In the genomic region with DNA sequence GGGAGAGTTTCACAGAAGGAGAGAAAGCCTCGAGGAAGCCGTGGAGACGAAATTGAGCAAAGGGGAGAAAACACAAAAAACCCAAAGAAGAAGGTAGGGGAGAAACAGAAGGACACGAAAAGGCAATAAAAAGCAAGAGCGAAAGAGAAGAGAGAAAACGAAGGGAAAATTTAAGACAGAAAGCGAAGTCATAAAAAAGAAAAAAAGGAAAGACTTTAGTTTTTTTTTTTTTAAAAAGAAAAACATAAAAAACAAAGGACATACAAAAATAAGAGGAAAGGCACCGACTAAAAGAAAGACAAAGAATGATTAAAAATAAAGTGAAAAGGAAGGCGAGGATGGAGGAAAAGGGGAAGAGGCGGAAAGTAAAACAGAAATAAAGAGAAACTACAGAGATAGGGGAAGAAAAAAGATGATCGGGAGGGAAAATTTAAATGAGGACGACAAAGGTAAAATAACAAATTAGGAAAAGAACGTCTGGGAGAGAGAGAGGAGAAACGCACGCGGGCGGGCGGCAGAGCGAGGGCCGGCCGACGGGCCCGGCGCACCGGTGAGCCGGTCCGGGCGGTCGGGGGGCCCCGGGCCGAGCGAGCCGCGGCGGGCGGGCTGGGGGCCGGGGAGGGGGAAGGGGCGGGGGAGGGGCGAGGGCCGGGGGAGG, we compare ENCODE assay signal across 10 cellular contexts. TPM values are rescaled to one million over a fixed set of nuclear protein-coding genes. Genes with fewer than 3 reads are reported as not detected.
DNase-seq lines count a peak whose midpoint lies in the region; ATAC-seq and TF ChIP-seq lines count a peak whose summit lies in the region.
"Had no signal": no experiment of that assay in that cellular context is flagged by ENCODE, and none has a peak within 500 bp of the region (broad histone marks: within the 10 kb centered on the region; RNA-seq: fewer than 3 reads in every experiment).

No MANE protein-coding gene starts in this region.

- peaks cover 28% of the 10 kb centered on the region for H3K4me1 Mint-ChIP-seq in activated CD4-positive, alpha-beta T cell treated with anti-CD3 and anti-CD28 coated beads, Interleukin-2, amount 10 ng/mL, durations not matched to agents 7 days and 5 days
- peaks cover 41% of the 10 kb centered on the region for H3K4me1 Mint-ChIP-seq in stimulated activated memory B cell treated with anti-CD40 and anti-IgM and Interleukin-4, amounts not matched to agents 10 μg/mL and 1 μg/mL and 100 μg/mL, for 72 hours

- intact Hi-C loops in Panc1 (cut with micrococcal nuclease; ENCODE audit: unreplicated experiment) (no loop called here), esophagus squamous epithelium (cut with DNase I) (no loop called here), gastrocnemius medialis (cut with DNase I; ENCODE audit: low total_unique reads) (no loop called here)

- POLR2A ChIA-PET in activated CD4-positive, alpha-beta T cell treated with anti-CD3 and anti-CD28 coated beads, Interleukin-2, amount 10 ng/mL, durations not matched to agents 7 days and 5 days (lab: Charles Lee), result no interaction called here
- POLR2A ChIA-PET in Panc1 (lab: Charles Lee), result no interaction called here

- H3K9me3 Mint-ChIP-seq in activated CD4-positive, alpha-beta T cell treated with anti-CD3 and anti-CD28 coated beads, Interleukin-2, amount 10 ng/mL, durations not matched to agents 7 days and 5 days, result no peaks in the 10 kb centered on the region
- H3K9me3 Mint-ChIP-seq in stimulated activated memory B cell treated with anti-CD40 and anti-IgM and Interleukin-4, amounts not matched to agents 10 μg/mL and 1 μg/mL and 100 μg/mL, for 72 hours, result no peaks in the 10 kb centered on the region

- no peak for DNase-seq in activated CD4-positive, alpha-beta T cell treated with anti-CD3 and anti-CD28 coated beads, Interleukin-2, amount 10 ng/mL, durations not matched to agents 7 days and 5 days
- DNase-seq in activated CD4-positive, alpha-beta T cell treated with anti-CD3 and anti-CD28 coated beads for 1 hour, result no peak
- DNase-seq in Panc1 (ENCODE audit: low read depth, low spot score) (no peak), esophagus squamous epithelium (lab: John Stamatoyannopoulos, UW) (no peak), gastrocnemius medialis (no peak), glomerular visceral epithelial cell (ENCODE audit: extremely low spot score) (no peak), kidney glomerular epithelial cell (lab: John Stamatoyannopoulos, UW) (no peak)
- DNase-seq: transverse colon had no signal

- H3K27ac ChIP-seq in Panc1 (ENCODE audit: low read length), result peak overlapping the region; percentile 99
- H3K27ac ChIP-seq in esophagus squamous epithelium, result no peak overlapping the region
- H3K27ac ChIP-seq in gastrocnemius medialis, result peak overlapping the region in 1 of 4 donors; percentile 54
- H3K27ac ChIP-seq: transverse colon had no signal

- no peaks in the 10 kb centered on the region for H3K9me3 ChIP-seq in Panc1 (ENCODE audit: control insufficient read depth, insufficient read depth, low read depth, low read length)
- no peaks in the 10 kb centered on the region for H3K9me3 ChIP-seq in esophagus squamous epithelium
- H3K9me3 ChIP-seq in gastrocnemius medialis, result no peaks in the 10 kb centered on the region
- H3K9me3 ChIP-seq: transverse colon had no signal

- H3K27me3 Mint-ChIP-seq in activated CD4-positive, alpha-beta T cell treated with anti-CD3 and anti-CD28 coated beads, Interleukin-2, amount 10 ng/mL, durations not matched to agents 7 days and 5 days, result peaks cover 72% of the 10 kb centered on the region
- H3K27me3 Mint-ChIP-seq in stimulated activated memory B cell treated with anti-CD40 and anti-IgM and Interleukin-4, amounts not matched to agents 10 μg/mL and 1 μg/mL and 100 μg/mL, for 72 hours, result peaks cover 94% of the 10 kb centered on the region

- H3K27ac Mint-ChIP-seq in activated CD4-positive, alpha-beta T cell treated with anti-CD3 and anti-CD28 coated beads, Interleukin-2, amount 10 ng/mL, durations not matched to agents 7 days and 5 days, result peak overlapping the region; percentile 21
- no peak overlapping the region for H3K27ac Mint-ChIP-seq in stimulated activated memory B cell treated with anti-CD40 and anti-IgM and Interleukin-4, amounts not matched to agents 10 μg/mL and 1 μg/mL and 100 μg/mL, for 72 hours

- TF ChIP-seq CTCF in Panc1 (IDR thresholded peaks at IDR 0.05) (no peak), esophagus squamous epithelium (IDR thresholded peaks at IDR 0.05) (no peak), gastrocnemius medialis (IDR thresholded peaks at IDR 0.05 in 4 of 5, conservative IDR thresholded peaks at IDR 0.05 in 1 of 5) (no peak)

- H3K36me3 ChIP-seq in Panc1 (ENCODE audit: control insufficient read depth, insufficient read depth, low read length) (no peaks in the 10 kb centered on the region), esophagus squamous epithelium (no peaks in the 10 kb centered on the region), gastrocnemius medialis (no peaks in the 10 kb centered on the region)
- H3K36me3 ChIP-seq: transverse colon had no signal

- TF ChIP-seq POLR2A in esophagus squamous epithelium (IDR thresholded peaks at IDR 0.05) (no peak), gastrocnemius medialis (IDR thresholded peaks at IDR 0.05) (no peak)

- no peak for ATAC-seq in Panc1
- ATAC-seq in stimulated activated memory B cell treated with anti-CD40 and anti-IgM and Interleukin-4, amounts not matched to agents 10 μg/mL and 1 μg/mL and 100 μg/mL, for 72 hours, result no peak
- ATAC-seq in gastrocnemius medialis, result no peak

- 10 to 12% methylated on average over 27 to 29 of the region's 40 CpGs for WGBS in esophagus squamous epithelium, 2 donors

- in situ Hi-C loops in Panc1 (cut with HindIII; ENCODE audit: low pct_unique_long_range_greater_than_20kb, low sequenced_read_pairs) (no loop called here), gastrocnemius medialis (cut with MboI; ENCODE audit: low sequenced_read_pairs in 4 of 4) (no loop called here)

- H3K27me3 ChIP-seq in Panc1 (ENCODE audit: control insufficient read depth, insufficient read depth, low read length) (no peaks in the 10 kb centered on the region), esophagus squamous epithelium (peaks cover 3 to 99% (median 21%) of the 10 kb centered on the region in 4 donors), gastrocnemius medialis (peaks cover 25 to 44% (median 26%) of the 10 kb centered on the region in 3 donors)

- H3K36me3 Mint-ChIP-seq in activated CD4-positive, alpha-beta T cell treated with anti-CD3 and anti-CD28 coated beads, Interleukin-2, amount 10 ng/mL, durations not matched to agents 7 days and 5 days (ENCODE audit: low read depth), result peaks cover 5% of the 10 kb centered on the region
- peaks cover 6% of the 10 kb centered on the region for H3K36me3 Mint-ChIP-seq in stimulated activated memory B cell treated with anti-CD40 and anti-IgM and Interleukin-4, amounts not matched to agents 10 μg/mL and 1 μg/mL and 100 μg/mL, for 72 hours

- H3K4me3 ChIP-seq in Panc1 (ENCODE audit: low read depth in 2 of 2, low read length in 2 of 2), result peak overlapping the region; percentile 58 to 71
- H3K4me3 ChIP-seq in esophagus squamous epithelium, result peak overlapping the region in 3 of 4 donors; percentile 5 to 57 (median 39)
- peak overlapping the region in 2 of 4 donors; percentile 20 to 27 for H3K4me3 ChIP-seq in gastrocnemius medialis

- H3K4me3 Mint-ChIP-seq in activated CD4-positive, alpha-beta T cell treated with anti-CD3 and anti-CD28 coated beads, Interleukin-2, amount 10 ng/mL, durations not matched to agents 7 days and 5 days, result peak overlapping the region; percentile 62
- H3K4me3 Mint-ChIP-seq in stimulated activated memory B cell treated with anti-CD40 and anti-IgM and Interleukin-4, amounts not matched to agents 10 μg/mL and 1 μg/mL and 100 μg/mL, for 72 hours, result peak overlapping the region; percentile 85

- TSS peak; percentile 96 for BruUV-seq in Panc1 (replicated peaks; lab: Mats Ljungman, UMichigan)

- CTCF ChIA-PET in activated CD4-positive, alpha-beta T cell treated with anti-CD3 and anti-CD28 coated beads, Interleukin-2, amount 10 ng/mL, durations not matched to agents 7 days and 5 days (lab: Charles Lee), result no interaction called here
- CTCF ChIA-PET in Panc1 (lab: Charles Lee), result no interaction called here

- H3K4me1 ChIP-seq in Panc1 (ENCODE audit: control insufficient read depth, insufficient read depth, low read length), result peaks cover 26% of the 10 kb centered on the region
- H3K4me1 ChIP-seq in esophagus squamous epithelium, result peaks cover 26 to 55% (median 43%) of the 10 kb centered on the region in 3 donors
- H3K4me1 ChIP-seq in gastrocnemius medialis, result peaks cover 4% of the 10 kb centered on the region in 2 donors

RNA-seq across cellular contexts. Expression of gene TBX1, which starts 0.5 kb away (rescaled TPM):
- total RNA-seq in activated CD4-positive, alpha-beta T cell treated with anti-CD3 and anti-CD28 coated beads, Interleukin-2, amount 10 ng/mL, durations not matched to agents 7 days and 5 days, result not detected
- total RNA-seq in Panc1 (2021; ENCODE audit: unreplicated experiment) (91.7 TPM), esophagus squamous epithelium (1 to 10 TPM in 1 of 4 donors, under 1 TPM in 3; 0.18 to 4.4 (median 0.26) TPM), gastrocnemius medialis (10 to 100 TPM; 27.9 to 38.9 (median 36.3) TPM)
- 102 TPM for polyA plus RNA-seq in Panc1 (2012; ENCODE audit: insufficient read length)
- total RNA-seq: kidney epithelial cell had no signal

RNA-seq across cellular contexts. Expression of gene GP1BB, which starts 36.8 kb away (rescaled TPM):
- not detected for total RNA-seq in activated CD4-positive, alpha-beta T cell treated with anti-CD3 and anti-CD28 coated beads, Interleukin-2, amount 10 ng/mL, durations not matched to agents 7 days and 5 days
- 3.6 TPM for total RNA-seq in Panc1 (2021; ENCODE audit: unreplicated experiment)
- polyA plus RNA-seq in Panc1 (2012; ENCODE audit: insufficient read length), result 10.1 TPM
- 10 to 100 TPM in 1 of 4 donors, 1 to 10 TPM in 3; 4.8 to 40.0 (median 9.7) TPM for total RNA-seq in esophagus squamous epithelium
- total RNA-seq in gastrocnemius medialis, result 1 to 10 TPM in 3 of 4 donors, not detected in 1; 1.4 to 3.5 (median 2.3) TPM

RNA-seq across cellular contexts. Expression of gene SEPTIN5, which starts 45.8 kb away (rescaled TPM):
- total RNA-seq in activated CD4-positive, alpha-beta T cell treated with anti-CD3 and anti-CD28 coated beads, Interleukin-2, amount 10 ng/mL, durations not matched to agents 7 days and 5 days, result not detected
- total RNA-seq in Panc1 (2021; ENCODE audit: unreplicated experiment) (17.2 TPM), esophagus squamous epithelium (10 to 100 TPM; 19.8 to 69.7 (median 36.3) TPM), gastrocnemius medialis (10 to 100 TPM in 2 of 4 donors, 1 to 10 TPM in 2; 5.0 to 15.9 (median 10.2) TPM)
- 39.8 TPM for polyA plus RNA-seq in Panc1 (2012; ENCODE audit: insufficient read length)

Comparison
In these comparisons a context has a peak if more than half of its experiments do, and no peak if none do; other contexts are left out.
1. RNA of gene TBX1, which starts 0.5 kb away (total RNA-seq): 91.7 TPM in Panc1 (single experiment) and 27.9 to 38.9 TPM in gastrocnemius medialis; 0.18 to 4.4 TPM in esophagus squamous epithelium and not detected in activated CD4-positive, alpha-beta T cell treated with anti-CD3 and anti-CD28 coated beads, Interleukin-2, amount 10 ng/mL, durations not matched to agents 7 days and 5 days; every median in the first group is over 4 times any median in the second.
2. RNA of gene SEPTIN5, which starts 45.8 kb away (total RNA-seq): 19.8 to 69.7 TPM in esophagus squamous epithelium, 17.2 TPM in Panc1 (single experiment) and 5.0 to 15.9 TPM in gastrocnemius medialis; not detected in activated CD4-positive, alpha-beta T cell treated with anti-CD3 and anti-CD28 coated beads, Interleukin-2, amount 10 ng/mL, durations not matched to agents 7 days and 5 days; every median in the first group is over 4 times any median in the second.